ENCODE assay signal across 17 cellular contexts in the genomic region with DNA sequence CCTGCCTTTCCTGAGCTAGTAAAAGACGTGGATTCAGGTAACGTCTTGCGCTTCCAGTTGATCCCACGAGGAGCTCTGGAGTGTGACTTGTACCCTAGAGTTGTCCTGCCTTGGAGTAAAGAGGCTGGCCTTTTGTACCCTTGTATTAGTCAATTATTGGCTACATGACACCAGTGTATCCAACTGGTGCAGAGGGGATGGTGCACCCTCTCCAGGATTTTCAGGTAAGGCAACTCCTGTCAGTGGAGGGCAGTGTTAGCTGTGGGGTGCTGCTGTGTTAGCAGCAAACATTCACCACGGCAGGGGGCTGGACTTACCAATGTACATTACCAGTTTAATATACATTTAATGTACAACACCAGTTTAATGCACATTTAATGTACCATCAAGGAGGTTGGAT.
A peak's percentile ranks its signal among the peaks of the same experiment; 100 is the strongest.
DNase-seq lines count a peak whose midpoint lies in the region; FAIRE-seq and TF ChIP-seq lines count a peak whose summit lies in the region.
"Had no signal": no experiment of that assay in that cellular context is flagged by ENCODE, and none has a peak within 500 bp of the region (broad histone marks: within the 10 kb centered on the region; RNA-seq: fewer than 3 reads in every experiment).

No MANE protein-coding gene starts in this region.

- DNase-seq in NCI-H2171 treated with DMSO at 0.1 percent for 48 hours (lab: John Stamatoyannopoulos, UW), result peak; percentile 19
- DNase-seq in NCI-H2171 (lab: John Stamatoyannopoulos, UW), result no peak
- peak; percentile 30 to 67 for DNase-seq in NCI-H526 (lab: John Stamatoyannopoulos, UW)
- peak in 1 of 2 experiments; percentile 48 for DNase-seq in H1 (ENCODE audit: low read depth in 1 of 2, low spot score in 2 of 2)
- DNase-seq in osteocyte (ENCODE audit: extremely low spot score, unreplicated experiment), result no peak
- DNase-seq in NK-92 treated with Interleukin-12 subunit alpha and Interleukin-12 subunit beta, amount 100 ng/mL, for 24 hours (lab: John Stamatoyannopoulos, UW), result no peak
- DNase-seq in foreskin melanocyte, result no peak
- DNase-seq in NCI-H2196 treated with DMSO at 0.1 percent for 48 hours (lab: John Stamatoyannopoulos, UW; ENCODE audit: unreplicated experiment), result no peak
- DNase-seq: DMS153; effector memory CD4-positive, alpha-beta T cell; mucosa of descending colon; posterior cingulate gyrus; SIG-M5; substantia nigra; T1000 had no signal

- H3K27ac Mint-ChIP-seq in osteocyte (ENCODE audit: unreplicated experiment), result no peak overlapping the region
- H3K27ac Mint-ChIP-seq: activated T-helper 17 cell treated with anti-CD3 and anti-CD28 coated beads, Interleukin-2, amount 50 U/mL, for 72 hours had no signal

- H3K27me3 Mint-ChIP-seq in osteocyte (ENCODE audit: unreplicated experiment), result no peaks in the 10 kb centered on the region

- no peak for TF ChIP-seq EP300 in H1 (IDR thresholded peaks at IDR 0.05; ENCODE audit: borderline replicate concordance in 1 of 2, low read depth in 2 of 2, low read length in 2 of 2)

- no peak overlapping the region for H3K18ac ChIP-seq in H1 (ENCODE audit: extremely low read depth, low read length)

- H3K4me1 Mint-ChIP-seq in osteocyte (ENCODE audit: unreplicated experiment), result peaks cover 88% of the 10 kb centered on the region

- H3K4me3 ChIP-seq in H1 (ENCODE audit: extremely low read depth in 1 of 4, insufficient read depth in 2 of 4, low read depth in 3 of 4, low read length in 4 of 4), result no peak overlapping the region
- H3K4me3 ChIP-seq: mucosa of descending colon had no signal

- no peak overlapping the region for H3K4me2 ChIP-seq in H1 (ENCODE audit: insufficient read depth in 1 of 2, low read depth in 2 of 2, low read length in 2 of 2)

- POLR2A ChIA-PET in H1 (lab: Charles Lee; ENCODE audit: partially characterized antibody), result no interaction called here

- no peak overlapping the region for H4K91ac ChIP-seq in H1 (replicated peaks; ENCODE audit: insufficient read length, low read length)

- H2BK5ac ChIP-seq in H1 (ENCODE audit: low read depth, low read length), result no peak overlapping the region

- H4K20me1 ChIP-seq in H1 (replicated peaks in 1 of 2; ENCODE audit: control insufficient read depth in 1 of 2, insufficient read depth in 2 of 2, low read length in 2 of 2), result no peaks in the 10 kb centered on the region

- H2BK20ac ChIP-seq in H1 (ENCODE audit: low read length), result no peak overlapping the region

- no peak overlapping the region for H2BK15ac ChIP-seq in H1 (ENCODE audit: low read length)

- no peak overlapping the region for H3K9ac ChIP-seq in H1 (replicated peaks in 1 of 4; ENCODE audit: extremely low read depth in 1 of 4, low read depth in 3 of 4, low read length in 3 of 4)

- no peak overlapping the region for H3K4ac ChIP-seq in H1 (replicated peaks; ENCODE audit: insufficient read length, low read depth, low read length)

- TF ChIP-seq POLR2A in H1 (IDR thresholded peaks at IDR 0.05; ENCODE audit: control extremely low read depth in 1 of 2, low read depth in 2 of 2, low read length in 2 of 2), result no peak

- no peaks in the 10 kb centered on the region for H3K36me3 Mint-ChIP-seq in osteocyte (ENCODE audit: unreplicated experiment)

- H3K9me3 Mint-ChIP-seq in osteocyte (ENCODE audit: unreplicated experiment), result no peaks in the 10 kb centered on the region

- peak; percentile 51 to 63; a peak in 3 of 4 replicates for TF ChIP-seq RAD21 in H1 (IDR thresholded peaks at IDR 0.05 in 1 of 2, conservative IDR thresholded peaks at IDR 0.05 in 1 of 2; ENCODE audit: low read depth in 2 of 2, low read length in 2 of 2)

- H2BK12ac ChIP-seq in H1 (ENCODE audit: low read depth, low read length), result no peak overlapping the region

- peaks cover 1 to 13% (median 6%) of the 10 kb centered on the region in 4 experiments; a peak in 4 of 7 replicates for H3K4me1 ChIP-seq in H1 (replicated peaks in 1 of 4; ENCODE audit: control insufficient read depth in 3 of 4, insufficient read depth in 4 of 4, low read length in 3 of 4)

- H3K79me1 ChIP-seq in H1 (ENCODE audit: low read depth, low read length), result no peaks in the 10 kb centered on the region

- no peaks in the 10 kb centered on the region for H3K79me2 ChIP-seq in H1 (ENCODE audit: control insufficient read depth in 1 of 2, insufficient read depth in 2 of 2, low read length in 2 of 2)

- peaks cover 0 to 2% (median 0%) of the 10 kb centered on the region in 4 experiments; a peak in 1 of 7 replicates for H3K27me3 ChIP-seq in H1 (replicated peaks in 1 of 4; ENCODE audit: control insufficient read depth in 3 of 4, extremely low read depth in 1 of 4, insufficient read depth in 3 of 4, low read length in 3 of 4)

- H2AK5ac ChIP-seq in H1 (ENCODE audit: low read depth, low read length), result no peak overlapping the region

- 73% methylated on average over 5 of the region's 5 CpGs; no CpG with 5 or more reads in 1 of the 2 experiments for WGBS in H1 (ENCODE audit: extremely low coverage in 1 of 2, insufficient coverage in 1 of 2, insufficient read length in 1 of 2, insufficient replicate concordance in 2 of 2, low coverage in 1 of 2, low lambda C conversion rate in 2 of 2, missing lambda C conversion rate in 1 of 2), 2 experiments

- no peak overlapping the region for H3K27ac ChIP-seq in H1 (ENCODE audit: low read depth, low read length)

- H3K36me3 ChIP-seq in H1 (ENCODE audit: control insufficient read depth in 2 of 4, insufficient read depth in 4 of 4, low read length in 3 of 4), result no peaks in the 10 kb centered on the region

- peak; percentile 10 to 51 (median 37) for TF ChIP-seq CTCF in H1 (IDR thresholded peaks at IDR 0.05; ENCODE audit: control extremely low read depth in 1 of 3, insufficient read depth in 1 of 3, low read depth in 1 of 3, low read length in 3 of 3)
- peak; percentile 31 for TF ChIP-seq CTCF in osteocyte (IDR thresholded peaks at IDR 0.05)

- H3K56ac ChIP-seq in H1 (replicated peaks; ENCODE audit: insufficient read length, low read depth, low read length), result no peak overlapping the region

- no peak overlapping the region for H4K5ac ChIP-seq in H1 (ENCODE audit: insufficient read length, low read depth, low read length)

- no peaks in the 10 kb centered on the region for H3K9me3 ChIP-seq in H1 (ENCODE audit: insufficient read depth in 2 of 2, low read depth in 1 of 2, low read length in 1 of 2)
- H3K9me3 ChIP-seq: mucosa of descending colon had no signal

- no peaks in the 10 kb centered on the region; the same call in 1 of the 2 replicates for H3K23me2 ChIP-seq in H1 (ENCODE audit: low read depth, low read length)

- H3K23ac ChIP-seq in H1 (ENCODE audit: insufficient read length), result no peak overlapping the region

- H2AFZ ChIP-seq in H1 (ENCODE audit: low read length), result no peak overlapping the region

- no peak overlapping the region for H3K14ac ChIP-seq in H1 (ENCODE audit: insufficient read length)

- no peak for FAIRE-seq in H1 (lab: Jason Lieb, UNC)
- FAIRE-seq: frontal cortex had no signal

- no peak overlapping the region for H2BK120ac ChIP-seq in H1 (replicated peaks; ENCODE audit: low read depth, low read length)

- CTCF ChIA-PET in H1 (lab: Charles Lee; ENCODE audit: partially characterized antibody), result interaction anchor here (0.6 to 1.7 kb wide), 13 partner anchors 11 to 526 kb away, joined by 3 to 6 read pairs (median 3); no protein-coding TSS in a partner anchor

- H3K4me3 Mint-ChIP-seq in osteocyte (ENCODE audit: unreplicated experiment), result no peak overlapping the region
- H3K4me3 Mint-ChIP-seq: activated T-helper 17 cell treated with anti-CD3 and anti-CD28 coated beads, Interleukin-2, amount 50 U/mL, for 72 hours had no signal

- H4K8ac ChIP-seq in H1 (ENCODE audit: extremely low read depth, insufficient read depth, low read length), result no peak overlapping the region

TF ChIP-seq in H1, 55 proteins besides CTCF, POLR2A, EP300 and RAD21:
- TF ChIP-seq JUN (IDR thresholded peaks at IDR 0.05; ENCODE audit: low read depth, low read length), result no peak
- no peak for TF ChIP-seq ATF2 (IDR thresholded peaks at IDR 0.05; ENCODE audit: low read length)
- no peak for TF ChIP-seq BACH1 (IDR thresholded peaks at IDR 0.05; ENCODE audit: low read length)
- TF ChIP-seq MAFK (IDR thresholded peaks at IDR 0.05; ENCODE audit: low read depth, low read length), result no peak
- no peak for TF ChIP-seq BCL11A (IDR thresholded peaks at IDR 0.05; ENCODE audit: low read depth in 2 of 2, low read length in 2 of 2)
- TF ChIP-seq CREB1 (IDR thresholded peaks at IDR 0.05), result no peak
- TF ChIP-seq, protein P1, sequence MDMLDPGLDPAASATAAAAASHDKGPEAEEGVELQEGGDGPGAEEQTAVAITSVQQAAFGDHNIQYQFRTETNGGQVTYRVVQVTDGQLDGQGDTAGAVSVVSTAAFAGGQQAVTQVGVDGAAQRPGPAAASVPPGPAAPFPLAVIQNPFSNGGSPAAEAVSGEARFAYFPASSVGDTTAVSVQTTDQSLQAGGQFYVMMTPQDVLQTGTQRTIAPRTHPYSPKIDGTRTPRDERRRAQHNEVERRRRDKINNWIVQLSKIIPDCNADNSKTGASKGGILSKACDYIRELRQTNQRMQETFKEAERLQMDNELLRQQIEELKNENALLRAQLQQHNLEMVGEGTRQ (IDR thresholded peaks at IDR 0.05; ENCODE audit: low read length), result no peak
- TF ChIP-seq CBX5 (IDR thresholded peaks at IDR 0.05; ENCODE audit: low read depth, low read length), result no peak
- TF ChIP-seq POU5F1 (IDR thresholded peaks at IDR 0.05; ENCODE audit: low read depth, low read length), result no peak
- no peak for TF ChIP-seq ZNF274 (IDR thresholded peaks at IDR 0.05; ENCODE audit: borderline replicate concordance, extremely low read depth, low read length)
- no peak for TF ChIP-seq SRF (IDR thresholded peaks at IDR 0.05; ENCODE audit: low read depth, low read length)
- TF ChIP-seq HDAC6 (IDR thresholded peaks at IDR 0.05; ENCODE audit: low read depth, low read length), result no peak
- TF ChIP-seq MAX (IDR thresholded peaks at IDR 0.05), result no peak

Comparison
In these comparisons a context has a peak if more than half of its experiments do, and no peak if none do; other contexts are left out.
1. DNase-seq: peak in NCI-H2171 treated with DMSO at 0.1 percent for 48 hours (single experiment) and NCI-H526 (2 of 2); none in NCI-H2171 (single experiment), osteocyte (single experiment), NK-92 treated with Interleukin-12 subunit alpha and Interleukin-12 subunit beta, amount 100 ng/mL, for 24 hours (single experiment), foreskin melanocyte (single experiment) and NCI-H2196 treated with DMSO at 0.1 percent for 48 hours (single experiment).